In the genomic region with DNA sequence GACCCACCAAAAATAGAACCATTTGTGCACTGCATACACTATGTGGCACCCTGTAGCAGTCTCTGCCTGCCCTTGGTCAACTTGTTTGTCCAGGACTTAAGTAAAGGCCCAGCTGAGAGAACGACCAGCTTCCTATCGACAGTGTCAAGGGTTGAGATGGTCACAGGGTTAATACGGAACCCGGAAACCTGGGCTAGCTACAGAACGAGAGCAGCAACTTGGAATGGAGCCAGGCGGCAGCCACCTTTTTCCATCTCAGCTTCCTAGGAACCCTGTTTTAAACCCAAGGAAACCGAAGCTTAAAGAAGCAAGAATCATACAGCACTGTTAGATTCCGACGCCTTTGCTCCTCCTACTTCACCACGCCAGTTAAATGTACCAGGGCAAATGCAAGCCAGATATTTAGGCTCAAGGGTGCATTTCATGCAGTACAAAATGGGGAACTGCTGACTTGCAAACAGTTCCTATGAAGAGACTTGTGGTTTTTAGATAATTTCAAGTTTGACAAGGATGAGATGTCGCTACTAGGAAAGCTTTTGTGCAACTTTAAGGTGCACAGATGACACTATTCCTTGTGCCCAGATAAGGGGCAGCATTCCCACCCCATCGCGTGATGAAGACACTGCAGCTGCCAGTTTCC, we compare ENCODE assay signal across 1 cellular context.
TF ChIP-seq lines count a peak whose summit lies in the region.

No MANE protein-coding gene starts in this region.

TF ChIP-seq in H1, 55 proteins besides CTCF, POLR2A, EP300 and RAD21:
- no peak for TF ChIP-seq MAFK (IDR thresholded peaks at IDR 0.05; ENCODE audit: low read depth, low read length)
- no peak for TF ChIP-seq RFX5 (IDR thresholded peaks at IDR 0.05; ENCODE audit: borderline replicate concordance, low read depth, low read length)
- TF ChIP-seq SP2 (IDR thresholded peaks at IDR 0.05; ENCODE audit: low read length) = no peak
- TF ChIP-seq GABPA (IDR thresholded peaks at IDR 0.05; ENCODE audit: borderline replicate concordance, insufficient read depth, low read length) = no peak
- no peak for TF ChIP-seq SIN3A (conservative IDR thresholded peaks at IDR 0.05 in 1 of 2, IDR thresholded peaks at IDR 0.05 in 1 of 2; ENCODE audit: low read depth in 1 of 2, low read length in 2 of 2)
- TF ChIP-seq GTF2F1 (IDR thresholded peaks at IDR 0.05; ENCODE audit: borderline replicate concordance, low read depth, low read length) = no peak
- no peak for TF ChIP-seq CREB1 (IDR thresholded peaks at IDR 0.05)
- TF ChIP-seq SAP30 (IDR thresholded peaks at IDR 0.05; ENCODE audit: insufficient read depth, insufficient replicate concordance, low read length) = no peak
- TF ChIP-seq POLR2AphosphoS5 (IDR thresholded peaks at IDR 0.05; ENCODE audit: low read depth, low read length) = no peak
- TF ChIP-seq TAF7 (optimal IDR thresholded peaks at IDR 0.05; ENCODE audit: borderline replicate concordance, low read depth, low read length) = no peak
- no peak for TF ChIP-seq SIX5 (IDR thresholded peaks at IDR 0.05; ENCODE audit: low read depth, low read length)
- no peak for TF ChIP-seq SRF (IDR thresholded peaks at IDR 0.05; ENCODE audit: low read depth, low read length)
- no peak for TF ChIP-seq NRF1 (IDR thresholded peaks at IDR 0.05; ENCODE audit: low read depth, low read length)
- TF ChIP-seq, protein P1, sequence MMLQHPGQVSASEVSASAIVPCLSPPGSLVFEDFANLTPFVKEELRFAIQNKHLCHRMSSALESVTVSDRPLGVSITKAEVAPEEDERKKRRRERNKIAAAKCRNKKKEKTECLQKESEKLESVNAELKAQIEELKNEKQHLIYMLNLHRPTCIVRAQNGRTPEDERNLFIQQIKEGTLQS (IDR thresholded peaks at IDR 0.05; ENCODE audit: insufficient read depth, low read depth, low read length) = no peak
- TF ChIP-seq, protein P2, sequence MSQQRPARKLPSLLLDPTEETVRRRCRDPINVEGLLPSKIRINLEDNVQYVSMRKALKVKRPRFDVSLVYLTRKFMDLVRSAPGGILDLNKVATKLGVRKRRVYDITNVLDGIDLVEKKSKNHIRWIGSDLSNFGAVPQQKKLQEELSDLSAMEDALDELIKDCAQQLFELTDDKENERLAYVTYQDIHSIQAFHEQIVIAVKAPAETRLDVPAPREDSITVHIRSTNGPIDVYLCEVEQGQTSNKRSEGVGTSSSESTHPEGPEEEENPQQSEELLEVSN (IDR thresholded peaks at IDR 0.05) = no peak
- TF ChIP-seq CBX5 (IDR thresholded peaks at IDR 0.05; ENCODE audit: low read depth, low read length) = no peak
